Comparison of ENCODE assay signal across 28 cellular contexts in the genomic region with DNA sequence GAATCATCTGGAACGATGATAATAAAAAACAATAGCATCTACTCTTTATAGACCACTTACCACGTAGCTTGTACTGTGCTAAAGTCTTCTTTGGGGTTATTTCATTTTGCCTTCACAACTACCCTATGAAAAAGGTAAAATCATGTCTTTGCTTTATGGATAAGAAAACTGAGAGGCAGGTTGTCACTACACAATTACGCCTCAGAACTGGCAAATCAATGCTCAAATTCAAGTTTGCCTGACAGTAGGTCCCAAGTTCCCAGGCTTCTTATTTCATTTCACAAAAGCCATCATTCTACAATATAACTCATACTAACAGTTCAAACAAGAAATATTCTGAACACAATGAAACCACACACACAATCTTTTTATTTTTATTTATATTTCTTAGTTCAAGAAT.
A peak's percentile ranks its signal among the peaks of the same experiment; 100 is the strongest.
DNase-seq lines count a peak whose midpoint lies in the region; ATAC-seq and TF ChIP-seq lines count a peak whose summit lies in the region.
"Had no signal": no experiment of that assay in that cellular context is flagged by ENCODE, and none has a peak within 500 bp of the region (broad histone marks: within the 10 kb centered on the region; RNA-seq: fewer than 3 reads in every experiment).

No MANE protein-coding gene starts in this region.

- no peak overlapping the region for H4K8ac ChIP-seq in mesendoderm (ENCODE audit: low read depth, low read length)

- H3K9me3 ChIP-seq in neural cell (ENCODE audit: low read length): no peaks in the 10 kb centered on the region
- H3K9me3 ChIP-seq: A549; BE2C; BLaER1; BLaER1 treated with 17β-estradiol and CSF1 and Interleukin-3, amounts not matched to agents 10 nM and 100 nM; Caco-2 had no signal

- no peak overlapping the region for H2BK15ac ChIP-seq in mesendoderm (replicated peaks; ENCODE audit: low read depth)

- H2BK5ac ChIP-seq in mesendoderm (ENCODE audit: low read length): no peak overlapping the region

- no peak for TF ChIP-seq RAD21 in neural cell (conservative IDR thresholded peaks at IDR 0.05)

- no peak overlapping the region for H2BK120ac ChIP-seq in mesendoderm (ENCODE audit: low read depth, low read length)

- no peak overlapping the region for H3K56ac ChIP-seq in mesendoderm (ENCODE audit: low read length)

- no peak overlapping the region for H3K9ac ChIP-seq in mesendoderm (ENCODE audit: low read length)
- no peak overlapping the region for H3K9ac ChIP-seq in neural cell (ENCODE audit: low read length)
- H3K9ac ChIP-seq: BLaER1; BLaER1 treated with 17β-estradiol and CSF1 and Interleukin-3, amounts not matched to agents 10 nM and 100 nM had no signal

- H2AFZ ChIP-seq in neural cell (ENCODE audit: low read depth, low read length): no peak overlapping the region

- WGBS in mesendoderm (ENCODE audit: extremely low coverage, insufficient coverage, low lambda C conversion rate): no CpG with 5 or more reads among the region's 3 CpGs

- TF ChIP-seq EP300 in neural cell (conservative IDR thresholded peaks at IDR 0.05; ENCODE audit: poor library complexity, severe bottlenecking): peak; percentile 69

- no peaks in the 10 kb centered on the region for H3F3A ChIP-seq in neural cell (ENCODE audit: insufficient read depth, low read length, poor library complexity, severe bottlenecking)

- no peaks in the 10 kb centered on the region for H3K9me2 ChIP-seq in neural cell (ENCODE audit: insufficient read depth, low read length)

- DNase-seq in mesendoderm: no peak
- no peak for DNase-seq in activated CD4-positive, alpha-beta T cell treated with anti-CD3 and anti-CD28 coated beads for 1 hour
- DNase-seq: 8988T; ACHN; AML-193; BE2C; Caco-2; Calu3; CD4-positive, alpha-beta memory T cell; CD4-positive, alpha-beta T cell; CD4-positive, CD25-positive, alpha-beta regulatory T cell; CD8-positive, alpha-beta memory T cell; CD8-positive, alpha-beta T cell; COR-L47; DMS 273 treated with DMSO at 0.1 percent for 48 hours; DMS153; DMS53; DMS79; DMS79 treated with DMSO at 0.1 percent for 48 hours; DND-41; EL had no signal

- H3K23ac ChIP-seq in mesendoderm (ENCODE audit: low read length): no peak overlapping the region

- H3K27me3 ChIP-seq in mesendoderm (ENCODE audit: insufficient read depth, low read length, poor library complexity) (no peaks in the 10 kb centered on the region), neural cell (ENCODE audit: insufficient read depth, low read depth, low read length) (no peaks in the 10 kb centered on the region)
- H3K27me3 ChIP-seq: BE2C; BLaER1; BLaER1 treated with 17β-estradiol and CSF1 and Interleukin-3, amounts not matched to agents 10 nM and 100 nM had no signal

- TF ChIP-seq CTCF in neural cell (IDR thresholded peaks at IDR 0.05; ENCODE audit: poor library complexity, severe bottlenecking): no peak

- H3K4ac ChIP-seq in mesendoderm (ENCODE audit: low read depth, low read length): no peak overlapping the region

- peak overlapping the region; percentile 73 for H4K5ac ChIP-seq in mesendoderm (ENCODE audit: low read length)

- H3K4me1 ChIP-seq in mesendoderm (ENCODE audit: control insufficient read depth, low read depth, low read length): peaks cover 9% of the 10 kb centered on the region
- H3K4me1 ChIP-seq: A549, BE2C, Caco-2 had no signal

- no peaks in the 10 kb centered on the region for H3K79me1 ChIP-seq in mesendoderm (ENCODE audit: low read length)

- no peak overlapping the region for H3K27ac ChIP-seq in mesendoderm (ENCODE audit: low read depth, low read length)
- H3K27ac ChIP-seq in neural cell (ENCODE audit: low read length): no peak overlapping the region
- H3K27ac ChIP-seq: 22Rv1; A549; BLaER1; BLaER1 treated with 17β-estradiol and CSF1 and Interleukin-3, amounts not matched to agents 10 nM and 100 nM; C4-2B had no signal

- H3K4me3 ChIP-seq in mesendoderm (ENCODE audit: low read length) (no peak overlapping the region), neural cell (ENCODE audit: low read length) (no peak overlapping the region)
- H3K4me3 ChIP-seq: A549; BLaER1; BLaER1 treated with 17β-estradiol and CSF1 and Interleukin-3, amounts not matched to agents 10 nM and 100 nM had no signal

- no peak for ATAC-seq in HG03196 (IDR thresholded peaks at IDR 0.05; ENCODE audit: unreplicated experiment)
- ATAC-seq: A549; CD8-positive, alpha-beta T cell had no signal

- no peak overlapping the region for H3K18ac ChIP-seq in mesendoderm (ENCODE audit: low read length)

- H2AK5ac ChIP-seq in mesendoderm (ENCODE audit: low read length): no peak overlapping the region

- H3K79me2 ChIP-seq in mesendoderm (ENCODE audit: control insufficient read depth, insufficient read depth, low read length) (no peaks in the 10 kb centered on the region), neural cell (replicated peaks; ENCODE audit: insufficient read depth, low read length) (no peaks in the 10 kb centered on the region)

- H3K4me2 ChIP-seq in mesendoderm (ENCODE audit: low read length) (no peak overlapping the region), neural cell (ENCODE audit: low read length) (no peak overlapping the region)
- H3K4me2 ChIP-seq: A549; BLaER1; BLaER1 treated with 17β-estradiol and CSF1 and Interleukin-3, amounts not matched to agents 10 nM and 100 nM had no signal

- H3K36me3 ChIP-seq in mesendoderm (ENCODE audit: control insufficient read depth, insufficient read depth, low read length) (no peaks in the 10 kb centered on the region), neural cell (ENCODE audit: insufficient read depth, low read length) (peaks cover 7% of the 10 kb centered on the region)
- H3K36me3 ChIP-seq: BE2C; BLaER1; BLaER1 treated with 17β-estradiol and CSF1 and Interleukin-3, amounts not matched to agents 10 nM and 100 nM had no signal

- H4K20me1 ChIP-seq in neural cell (ENCODE audit: insufficient read depth): no peaks in the 10 kb centered on the region
- H4K20me1 ChIP-seq: BLaER1; BLaER1 treated with 17β-estradiol and CSF1 and Interleukin-3, amounts not matched to agents 10 nM and 100 nM had no signal

TF ChIP-seq in neural cell, 6 proteins besides CTCF, POLR2A, EP300 and RAD21:
- peak; percentile 24 for TF ChIP-seq SMC3 (conservative IDR thresholded peaks at IDR 0.05; ENCODE audit: poor library complexity)
- peak; percentile 63 for TF ChIP-seq POLR2AphosphoS5 (IDR thresholded peaks at IDR 0.05)
- no peak for TF ChIP-seq EZH2 (IDR thresholded peaks at IDR 0.05; ENCODE audit: borderline replicate concordance, insufficient read depth, low read length, poor library complexity, severe bottlenecking)
